In genomic region chr1:1115830-1116700, GRCh38 we compare ENCODE assay signal across 8 cellular contexts. TPM values are rescaled to one million over a fixed set of nuclear protein-coding genes. Genes with fewer than 3 reads are reported as not detected.
DNase-seq lines count a peak whose midpoint lies in the region; ATAC-seq, FAIRE-seq and TF ChIP-seq lines count a peak whose summit lies in the region.

Gene C1orf159 (minus strand): TSS chr1:1116089. CDS start chr1:1091543, 24,546 bp downstream.

- no peak for TF ChIP-seq CTCF in HepG2 (CRISPR knock-in tag; IDR thresholded peaks at IDR 0.05)

- no TSS peak for BruUV-seq in HepG2 (replicated peaks; lab: Mats Ljungman, UMichigan)

- peaks cover 6% of the 10 kb centered on the region for H3K79me2 ChIP-seq in HepG2 (ENCODE audit: insufficient read depth, low read length)

- POLR2A ChIA-PET in HepG2 (lab: Yijun Ruan, JAX), result interaction anchor here (0.7 to 1.9 kb wide), 4 partner anchors 9 to 928 kb away, joined by 3 to 9 read pairs (median 6); no protein-coding TSS in a partner anchor

- in situ Hi-C loops in HepG2 (cut with HindIII; ENCODE audit: extremely low pct_ligation_motif_present, low pct_unique_long_range_greater_than_20kb), result no loop called here

- ATAC-seq in GM19395 (IDR thresholded peaks at IDR 0.05; ENCODE audit: unreplicated experiment) (peak; percentile 95), HG03558 (IDR thresholded peaks at IDR 0.05; ENCODE audit: extremely low read depth, unreplicated experiment) (peak; percentile 77), HepG2 (peak; percentile 94)

- under 1% methylated on average over 88 of the region's 124 CpGs for WGBS in HepG2 (ENCODE audit: low lambda C conversion rate)

- TF ChIP-seq POLR2A in HepG2 (IDR thresholded peaks at IDR 0.05; ENCODE audit: insufficient read depth in 1 of 2, low read depth in 2 of 2, low read length in 2 of 2), result no peak

- peak; percentile 87 to 99 (median 96) for DNase-seq in C1 segment of cervical spinal cord (lab: John Stamatoyannopoulos, UW)
- DNase-seq in NCI-H82 (lab: John Stamatoyannopoulos, UW), result peak; percentile 99
- DNase-seq in activated CD4-positive, alpha-beta T cell treated with anti-CD3 and anti-CD28 coated beads, Interleukin-2, amount 50 U/mL, for 4 hours, result peak; percentile 98 to 99
- DNase-seq in dermis microvascular lymphatic vessel endothelial cell (ENCODE audit: low read depth in 2 of 2), result peak; percentile 91 to 97
- DNase-seq in HepG2 (ENCODE audit: low spot score), result peak; percentile 95
- peak; percentile 98 for DNase-seq in stimulated activated CD4-positive, alpha-beta T cell treated with anti-CD3 and anti-CD28 coated beads, Interleukin-2, amount 100 ng/mL, for 48 hours

- CTCF ChIA-PET in HepG2 (lab: Yijun Ruan, JAX; ENCODE audit: low intra/inter-chr PET ratio, low total read pairs), result no interaction called here

- H3K4me2 ChIP-seq in HepG2 (ENCODE audit: low read depth, low read length), result peak within 1 kb of the TSS; percentile 88

- TF ChIP-seq RAD21 in HepG2 (CRISPR knock-in tag; IDR thresholded peaks at IDR 0.05), result 0 out of 2 replicates have a peak, but pooled peaks have one; percentile 6

- peaks cover 26% of the 10 kb centered on the region for H3K4me1 ChIP-seq in HepG2 (ENCODE audit: insufficient read depth, low read length)

- H4K20me1 ChIP-seq in HepG2 (ENCODE audit: insufficient read depth, low read length), result no peaks in the 10 kb centered on the region

- peaks cover 10% of the 10 kb centered on the region for H3K9me3 ChIP-seq in HepG2 (ENCODE audit: low read length)

- H3K9ac ChIP-seq in HepG2 (ENCODE audit: insufficient read depth, low read depth, low read length), result peak within 1 kb of the TSS; percentile 68

- no peak within 1 kb of the TSS for H2AFZ ChIP-seq in HepG2 (ENCODE audit: low read length)

- intact Hi-C loops in HepG2 (cut with micrococcal nuclease; ENCODE audit: unreplicated experiment), result no loop called here

- H3K27ac ChIP-seq in HepG2 (ENCODE audit: extremely low read length, insufficient read depth, low read length), result peak within 1 kb of the TSS; percentile 35

- peak within 1 kb of the TSS; percentile 72 to 83 (median 73) for H3K4me3 ChIP-seq in HepG2 (replicated peaks in 1 of 3; ENCODE audit: insufficient read depth in 1 of 3, low read depth in 2 of 3, low read length in 3 of 3)

- H3K36me3 ChIP-seq in HepG2 (replicated peaks in 1 of 2; ENCODE audit: control insufficient read depth in 1 of 2, insufficient read depth in 2 of 2, low read length in 2 of 2), result peaks cover 5 to 7% of the 10 kb centered on the region in 2 experiments; a peak in 3 of 5 replicates

- TF ChIP-seq EP300 in HepG2 (IDR thresholded peaks at IDR 0.05; ENCODE audit: low read depth in 2 of 2, low read length in 2 of 2) (peak in 1 of 2 experiments; percentile 11; a peak in 1 of 4 replicates), HepG2 (CRISPR knock-in tag; IDR thresholded peaks at IDR 0.05; ENCODE audit: borderline replicate concordance) (no peak)

- peaks cover 7 to 35% of the 10 kb centered on the region in 2 experiments; a peak in 4 of 5 replicates for H3K27me3 ChIP-seq in HepG2 (ENCODE audit: control insufficient read depth in 1 of 2, insufficient read depth in 2 of 2, low read length in 2 of 2)

- peak; percentile 60 for FAIRE-seq in HepG2 (lab: Jason Lieb, UNC)

TF ChIP-seq in HepG2, 621 proteins besides CTCF, POLR2A, EP300 and RAD21 (continues in another document):
- TF ChIP-seq KDM5A (IDR thresholded peaks at IDR 0.05; ENCODE audit: borderline replicate concordance, low read length), result peak; percentile 63; the same call in 1 of the 2 replicates
- TF ChIP-seq ZNF670 (CRISPR knock-in tag; IDR thresholded peaks at IDR 0.05; ENCODE audit: borderline replicate concordance), result peak; percentile 49; the same call in 1 of the 2 replicates
- no peak for TF ChIP-seq ZNF841 (CRISPR knock-in tag; IDR thresholded peaks at IDR 0.05; ENCODE audit: borderline replicate concordance)
- TF ChIP-seq SIN3A (IDR thresholded peaks at IDR 0.05; ENCODE audit: borderline replicate concordance, low read depth, low read length), result peak; percentile 97
- peak; percentile 63; the same call in 1 of the 2 replicates for TF ChIP-seq ZNF180 (CRISPR knock-in tag; IDR thresholded peaks at IDR 0.05; ENCODE audit: borderline replicate concordance, low read depth)
- TF ChIP-seq IKZF5 (CRISPR knock-in tag; IDR thresholded peaks at IDR 0.05), result peak; percentile 57; the same call in 1 of the 2 replicates
- peak; percentile 16; the same call in 1 of the 2 replicates for TF ChIP-seq HDAC2 (CRISPR knock-in tag; IDR thresholded peaks at IDR 0.05)
- peak; percentile 56 for TF ChIP-seq CREB1 (IDR thresholded peaks at IDR 0.05)
- peak; percentile 82 for TF ChIP-seq CREB1 (CRISPR knock-in tag; IDR thresholded peaks at IDR 0.05)
- 0 out of 2 replicates have a peak, but pooled peaks have one; percentile 12 for TF ChIP-seq MIXL1 (CRISPR knock-in tag; IDR thresholded peaks at IDR 0.05)
- TF ChIP-seq RFXANK (CRISPR knock-in tag; IDR thresholded peaks at IDR 0.05), result no peak
- TF ChIP-seq CEBPB (IDR thresholded peaks at IDR 0.05; ENCODE audit: borderline replicate concordance, low read depth, low read length), result no peak
- TF ChIP-seq ZNF574 (CRISPR knock-in tag; IDR thresholded peaks at IDR 0.05), result peak; percentile 89
- 0 out of 2 replicates have a peak, but pooled peaks have one; percentile 51 for TF ChIP-seq ZNF44 (CRISPR knock-in tag; IDR thresholded peaks at IDR 0.05)
- TF ChIP-seq PHF21A (CRISPR knock-in tag; IDR thresholded peaks at IDR 0.05), result peak; percentile 42; the same call in 1 of the 2 replicates

RNA-seq across cellular contexts. Expression of gene C1orf159, which starts in this region (rescaled TPM):
- total RNA-seq in dermis microvascular lymphatic vessel endothelial cell, result 5.0 and 9.1 TPM in 2 replicates
- 3.8 and 6.7 TPM in 2 replicates for total RNA-seq in HepG2 (2016; rRNA removed; fragmentation: Illumina TruSeq; extraction: Trizol)
- 6.3 and 6.8 TPM in 2 replicates for total RNA-seq in HepG2 (2016; cell fraction: cytosol; rRNA removed; fragmentation: Illumina TruSeq; extraction: Trizol; ENCODE audit: low read depth)
- 3.6 and 6.6 TPM in 2 replicates for total RNA-seq in HepG2 (2016; cell fraction: insoluble cytoplasmic fraction; rRNA removed; fragmentation: Illumina TruSeq; extraction: Trizol)
- 7.4 and 7.9 TPM in 2 replicates for total RNA-seq in HepG2 (2016; cell fraction: membrane; rRNA removed; fragmentation: Illumina TruSeq; extraction: Trizol)
- total RNA-seq in HepG2 (2016; cell fraction: nucleus; rRNA removed; fragmentation: Illumina TruSeq; extraction: Trizol), result 6.3 and 7.7 TPM in 2 replicates
- polyA plus RNA-seq in HepG2 (2011; rRNA removed), result 3.8 and 4.2 TPM in 2 replicates
- 1.7 and 4.2 TPM in 2 replicates for polyA plus RNA-seq in HepG2 (2011; cell fraction: cytosol; rRNA removed)
- 22.9 and 35.9 TPM in 2 replicates for polyA plus RNA-seq in HepG2 (2011; cell fraction: nucleus; rRNA removed)
- polyA plus RNA-seq in HepG2 (2012), result 2.8 and 3.2 TPM in 2 replicates
- 4.7 and 6.0 TPM in 2 replicates for polyA plus RNA-seq in HepG2 (2016; cell fraction: cytosol; fragmentation: Illumina TruSeq; extraction: Trizol; ENCODE audit: low read depth)
- 3.5 and 4.0 TPM in 2 replicates for polyA plus RNA-seq in HepG2 (2016; cell fraction: insoluble cytoplasmic fraction; fragmentation: Illumina TruSeq; extraction: Trizol; ENCODE audit: low read depth)
- 7.0 and 8.1 TPM in 2 replicates for polyA plus RNA-seq in HepG2 (2016; cell fraction: membrane; fragmentation: Illumina TruSeq; extraction: Trizol; ENCODE audit: low read depth)
- 19.9 and 20.1 TPM in 2 replicates for polyA plus RNA-seq in HepG2 (2016; cell fraction: nucleus; fragmentation: Illumina TruSeq; extraction: Trizol; ENCODE audit: insufficient read depth, low read depth)
- polyA minus RNA-seq in HepG2 (2011; rRNA and poly(A)+ RNA removed; ENCODE audit: low replicate concordance), result 2.9 and 5.6 TPM in 2 replicates
- polyA minus RNA-seq in HepG2 (2011; cell fraction: cytosol; rRNA and poly(A)+ RNA removed), result 2.1 and 2.2 TPM in 2 replicates
- polyA minus RNA-seq in HepG2 (2011; cell fraction: nucleus; rRNA and poly(A)+ RNA removed), result 3.7 and 4.5 TPM in 2 replicates

Comparison
In these comparisons a context has a peak if more than half of its experiments do, and no peak if none do; other contexts are left out.
1. Peak in every context shown above with its lines: DNase-seq, ATAC-seq, H3K4me3 ChIP-seq and H3K27ac ChIP-seq.